ENCODE assay signal across 13 cellular contexts in the genomic region with DNA sequence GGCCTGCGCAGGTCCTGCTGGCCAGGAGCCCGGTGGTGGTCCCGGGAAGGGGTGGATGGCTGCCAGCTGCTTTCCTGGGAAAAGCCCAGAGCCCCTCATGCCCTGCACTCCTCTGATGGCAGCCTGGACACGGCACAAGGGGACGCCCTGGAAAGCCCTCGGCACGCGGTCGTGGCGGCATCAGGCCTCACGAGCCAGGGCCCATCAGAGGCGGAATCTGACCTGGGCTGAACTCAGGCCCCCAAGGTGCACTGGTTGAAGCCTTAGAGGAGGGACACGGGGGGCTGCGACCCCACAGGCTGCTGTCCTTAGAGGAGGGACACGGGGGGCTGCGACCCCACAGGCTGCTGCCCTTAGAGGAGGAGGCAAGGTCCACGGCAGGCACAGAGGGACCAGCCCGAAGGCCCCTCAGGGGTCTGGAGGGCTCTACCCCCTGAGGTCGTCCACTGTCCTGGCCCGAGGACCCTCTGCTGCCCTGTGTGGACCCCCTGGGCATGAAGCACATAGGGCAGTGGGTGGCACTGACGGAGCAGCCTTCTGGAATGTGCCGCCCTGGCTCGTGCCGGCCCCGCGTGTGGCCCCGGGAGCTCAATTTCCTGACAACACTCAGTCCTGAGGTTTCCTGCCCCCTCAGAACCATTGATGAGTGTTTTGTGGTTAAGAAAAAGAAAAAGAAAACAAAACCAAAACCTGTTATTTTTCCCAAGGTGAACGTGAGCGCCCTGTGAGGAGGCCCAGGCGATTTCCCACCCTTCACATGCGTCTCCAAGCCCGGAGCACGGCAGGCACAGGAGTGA. TPM values are rescaled to one million over a fixed set of nuclear protein-coding genes. Genes with fewer than 3 reads are reported as not detected.
A peak's percentile ranks its signal among the peaks of the same experiment; 100 is the strongest.
DNase-seq lines count a peak whose midpoint lies in the region; ATAC-seq and TF ChIP-seq lines count a peak whose summit lies in the region.
"Had no signal": no experiment of that assay in that cellular context is flagged by ENCODE, and none has a peak within 500 bp of the region (broad histone marks: within the 10 kb centered on the region; RNA-seq: fewer than 3 reads in every experiment).

No MANE protein-coding gene starts in this region.

- peaks cover 3% of the 10 kb centered on the region for H3K36me3 Mint-ChIP-seq in MCF 10A (ENCODE audit: insufficient read depth, unreplicated experiment)
- H3K36me3 Mint-ChIP-seq: brain, mesothelial cell of epicardium had no signal

- POLR2A ChIA-PET in MCF 10A (lab: Yijun Ruan, JAX) (no interaction called here), PC-3 (lab: Charles Lee; ENCODE audit: unreplicated experiment) (no interaction called here)

- H3K4me1 Mint-ChIP-seq in MCF 10A (ENCODE audit: insufficient read depth, unreplicated experiment) = no peaks in the 10 kb centered on the region
- H3K4me1 Mint-ChIP-seq in stimulated activated naive CD8-positive, alpha-beta T cell treated with anti-CD3 and anti-CD28 coated beads, Interleukin-15, amount 100 ng/mL, for 72 hours = peaks cover 72% of the 10 kb centered on the region

- H2AFZ ChIP-seq in mammary epithelial cell (ENCODE audit: low read depth, low read length) (no peak overlapping the region), PC-3 (ENCODE audit: low read length) (no peak overlapping the region)

- intact Hi-C loops in MCF 10A (cut with micrococcal nuclease) (no loop called here), mammary epithelial cell (cut with micrococcal nuclease) (no loop called here), PC-3 (cut with micrococcal nuclease) (no loop called here)

- WGBS in mammary epithelial cell (ENCODE audit: low coverage, missing lambda C conversion rate) = 73% methylated on average over 20 of the region's 33 CpGs

- TF ChIP-seq CTCF in MCF 10A (IDR thresholded peaks at IDR 0.05; ENCODE audit: unreplicated experiment) = no peak
- no peak for TF ChIP-seq CTCF in mammary epithelial cell (conservative IDR thresholded peaks at IDR 0.05 in 1 of 2, IDR thresholded peaks at IDR 0.05 in 1 of 2; ENCODE audit: extremely low read depth in 1 of 2, insufficient read depth in 1 of 2, low read depth in 1 of 2, low read length in 2 of 2)
- no peak for TF ChIP-seq CTCF in PC-3 (conservative IDR thresholded peaks at IDR 0.05; ENCODE audit: low read depth, low read length)

- in situ Hi-C loops in mammary epithelial cell (cut with MboI; ENCODE audit: low sequenced_read_pairs in 2 of 2) = no loop called here

- H3K27me3 ChIP-seq in mammary epithelial cell (ENCODE audit: insufficient read depth, low read length) (peaks cover 5% of the 10 kb centered on the region), PC-3 (ENCODE audit: low read length) (no peaks in the 10 kb centered on the region)

- H3K4me3 Mint-ChIP-seq in MCF 10A (ENCODE audit: unreplicated experiment) = no peak overlapping the region
- peak overlapping the region; percentile 47 to 74 for H3K4me3 Mint-ChIP-seq in stimulated activated naive CD8-positive, alpha-beta T cell treated with anti-CD3 and anti-CD28 coated beads, Interleukin-15, amount 100 ng/mL, for 72 hours
- H3K4me3 Mint-ChIP-seq: brain, mesothelial cell of epicardium had no signal

- H4K20me1 ChIP-seq in mammary epithelial cell (ENCODE audit: insufficient read depth, low read length) (no peaks in the 10 kb centered on the region), PC-3 (ENCODE audit: low read length) (no peaks in the 10 kb centered on the region)

- no peak overlapping the region for H3K27ac ChIP-seq in mammary epithelial cell (ENCODE audit: insufficient read depth, low read depth, low read length)
- H3K27ac ChIP-seq in PC-3 (ENCODE audit: low read length) = no peak overlapping the region

- peaks cover 2% of the 10 kb centered on the region for H3K9me3 ChIP-seq in mammary epithelial cell (replicated peaks; ENCODE audit: insufficient read depth, low read length)
- no peaks in the 10 kb centered on the region for H3K9me3 ChIP-seq in PC-3 (ENCODE audit: low read length)

- H3K4me1 ChIP-seq in mammary epithelial cell (ENCODE audit: insufficient read depth, low read length) (peaks cover 8% of the 10 kb centered on the region), PC-3 (ENCODE audit: insufficient read depth, low read length) (peaks cover 16% of the 10 kb centered on the region)

- no TSS peak for BruUV-seq in MCF 10A (replicated peaks; lab: Mats Ljungman, UMichigan)
- no TSS peak for BruUV-seq in mammary epithelial cell (replicated peaks; lab: Mats Ljungman, UMichigan)
- no TSS peak for BruUV-seq in PC-3 (replicated peaks; lab: Mats Ljungman, UMichigan)

- H3K4me2 ChIP-seq in mammary epithelial cell (ENCODE audit: insufficient read depth, low read depth, low read length) = no peak overlapping the region
- no peak overlapping the region for H3K4me2 ChIP-seq in PC-3 (ENCODE audit: low read length)

- DNase-seq in MCF 10A (ENCODE audit: unreplicated experiment) (peak; percentile 6), mammary epithelial cell (no peak), activated T-cell treated with anti-CD3 and anti-CD28 coated beads for 48 hours (ENCODE audit: low read depth) (peak; percentile 49), iris pigment epithelial cell (ENCODE audit: low read depth) (peak; percentile 32), GDM1 (lab: John Stamatoyannopoulos, UW) (no peak), DMS53 treated with DMSO at 0.1 percent for 48 hours (lab: John Stamatoyannopoulos, UW; ENCODE audit: unreplicated experiment) (no peak), PC-3 (no peak)
- peak in 1 of 2 donors; percentile 43 for DNase-seq in stimulated activated naive CD8-positive, alpha-beta T cell treated with anti-CD3 and anti-CD28 coated beads, Interleukin-15, amount 100 ng/mL, for 72 hours
- DNase-seq: foreskin melanocyte, NCI-H2081, SIG-M5 had no signal

- dilution Hi-C loops in mammary epithelial cell (cut with HindIII; ENCODE audit: low sequenced_read_pairs) = loop anchor here (10.0 kb wide), 1 partner anchor 251 kb away; a partner anchor contains a TSS

- H3K9me2 ChIP-seq in PC-3 (replicated peaks; ENCODE audit: low read length) = no peaks in the 10 kb centered on the region

- H3K27me3 Mint-ChIP-seq in MCF 10A (ENCODE audit: insufficient read depth, unreplicated experiment) = peaks cover 47% of the 10 kb centered on the region
- H3K27me3 Mint-ChIP-seq in stimulated activated naive CD8-positive, alpha-beta T cell treated with anti-CD3 and anti-CD28 coated beads, Interleukin-15, amount 100 ng/mL, for 72 hours = peaks cover 13% of the 10 kb centered on the region

- H3K79me2 ChIP-seq in mammary epithelial cell (ENCODE audit: insufficient read depth, low read length) (no peaks in the 10 kb centered on the region), PC-3 (ENCODE audit: low read length) (no peaks in the 10 kb centered on the region)

- no peak overlapping the region for H3K4me3 ChIP-seq in mammary epithelial cell (replicated peaks in 1 of 3; ENCODE audit: insufficient read depth in 1 of 3, low read depth in 2 of 3, low read length in 3 of 3)
- H3K4me3 ChIP-seq in PC-3 (ENCODE audit: low read length) = no peak overlapping the region

- no peaks in the 10 kb centered on the region for H3F3A ChIP-seq in PC-3 (ENCODE audit: low read length, unreplicated experiment)

- H3K36me3 ChIP-seq in mammary epithelial cell (ENCODE audit: insufficient read depth, low read length) = no peaks in the 10 kb centered on the region
- no peaks in the 10 kb centered on the region for H3K36me3 ChIP-seq in PC-3 (ENCODE audit: low read depth, low read length)

- no peak overlapping the region for H3K27ac Mint-ChIP-seq in MCF 10A (ENCODE audit: low read depth, unreplicated experiment)
- peak overlapping the region; percentile 25 to 74 for H3K27ac Mint-ChIP-seq in stimulated activated naive CD8-positive, alpha-beta T cell treated with anti-CD3 and anti-CD28 coated beads, Interleukin-15, amount 100 ng/mL, for 72 hours
- H3K27ac Mint-ChIP-seq: brain, mesothelial cell of epicardium had no signal

- H3K9ac ChIP-seq in mammary epithelial cell (ENCODE audit: insufficient read depth, low read length) (no peak overlapping the region), PC-3 (ENCODE audit: low read length) (no peak overlapping the region)

- H3K9me3 Mint-ChIP-seq in MCF 10A (ENCODE audit: unreplicated experiment) = no peaks in the 10 kb centered on the region
- no peaks in the 10 kb centered on the region for H3K9me3 Mint-ChIP-seq in stimulated activated naive CD8-positive, alpha-beta T cell treated with anti-CD3 and anti-CD28 coated beads, Interleukin-15, amount 100 ng/mL, for 72 hours
- H3K9me3 Mint-ChIP-seq: brain, mesothelial cell of epicardium had no signal

- CTCF ChIA-PET in MCF 10A (lab: Yijun Ruan, JAX) = no interaction called here
- CTCF ChIA-PET in mammary epithelial cell (lab: Charles Lee; ENCODE audit: low non-redundant PET) = no interaction called here
- CTCF ChIA-PET in PC-3 (lab: Charles Lee) = no interaction called here

- peak; percentile 62 for ATAC-seq in stimulated activated naive CD8-positive, alpha-beta T cell treated with anti-CD3 and anti-CD28 coated beads, Interleukin-15, amount 100 ng/mL, for 72 hours
- ATAC-seq in PC-3 = no peak

RNA-seq across cellular contexts. Expression of a gene that starts 22.2 kb away (rescaled TPM):
- not detected in 2 replicates for total RNA-seq in MCF 10A (2022)
- total RNA-seq in mammary epithelial cell = under 1 TPM in 1 of 2 donors, not detected in 1; under 0.01 TPM
- polyA plus RNA-seq in mammary epithelial cell = not detected
- polyA minus RNA-seq in mammary epithelial cell = not detected
- 0.47 and 0.92 TPM in 2 replicates for total RNA-seq in PC-3 (2014; rRNA removed)

RNA-seq across cellular contexts. Expression of a gene that starts 33.0 kb away (rescaled TPM):
- total RNA-seq in MCF 10A (2022) (9.9 and 11.2 TPM in 2 replicates), mammary epithelial cell (10 to 100 TPM; 11.0 to 25.3 TPM), PC-3 (2014; rRNA removed) (12.9 and 13.5 TPM in 2 replicates)
- polyA plus RNA-seq in mammary epithelial cell = 9.7 TPM
- polyA minus RNA-seq in mammary epithelial cell = 7.8 TPM

Comparison
In these comparisons a context has a peak if more than half of its experiments do, and no peak if none do; other contexts are left out.
1. DNase-seq: peak in MCF 10A (single experiment), activated T-cell treated with anti-CD3 and anti-CD28 coated beads for 48 hours (single experiment) and iris pigment epithelial cell (single experiment); none in mammary epithelial cell (single experiment), GDM1 (single experiment), DMS53 treated with DMSO at 0.1 percent for 48 hours (single experiment) and PC-3 (single experiment).